In the genomic region with DNA sequence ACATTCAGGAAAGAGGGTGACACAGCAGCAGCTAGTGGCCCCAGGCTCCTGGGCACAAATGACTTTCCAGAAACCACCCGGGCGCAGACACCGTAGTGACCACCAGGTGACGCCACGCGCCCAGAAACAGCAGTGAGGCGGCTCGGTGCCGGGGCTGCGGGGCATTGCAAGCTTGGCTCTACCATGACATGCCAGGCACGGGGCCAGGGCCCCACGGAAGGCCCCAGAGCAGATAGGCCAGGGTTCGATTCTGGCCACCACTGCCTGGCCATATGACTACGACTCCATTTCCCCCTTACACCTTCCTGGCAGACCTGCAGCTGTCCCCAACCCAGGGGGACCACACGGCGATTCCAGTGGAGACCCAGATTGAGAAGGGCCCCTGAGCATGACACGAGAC, we compare ENCODE assay signal across 8 cellular contexts. TPM values are rescaled to one million over a fixed set of nuclear protein-coding genes. Genes with fewer than 3 reads are reported as not detected.
DNase-seq lines count a peak whose midpoint lies in the region; ATAC-seq and TF ChIP-seq lines count a peak whose summit lies in the region.

No MANE protein-coding gene starts in this region.

- no peaks in the 10 kb centered on the region for H3K4me1 ChIP-seq in adrenal gland (replicated peaks in 1 of 2)

- 0 to 25% (median 19%) methylated on average over 2 to 17 of the region's 17 CpGs for WGBS in adrenal gland, 4 donors

- H3K4me3 ChIP-seq in adrenal gland, result no peak overlapping the region

- ATAC-seq in left ventricle myocardium superior, result peak; percentile 66
- ATAC-seq in sciatic nerve, result peak; percentile 69
- ATAC-seq in GM19395 (IDR thresholded peaks at IDR 0.05; ENCODE audit: unreplicated experiment), result no peak

- peak; percentile 77 for DNase-seq in SIG-M5 treated with dmso at 0.1 percent for 504 hours (lab: John Stamatoyannopoulos, UW; ENCODE audit: unreplicated experiment)
- DNase-seq in SIG-M5 (lab: John Stamatoyannopoulos, UW), result no peak
- DNase-seq in NCI-H187 (lab: John Stamatoyannopoulos, UW), result peak; percentile 69 to 72
- DNase-seq in T-helper 22 cell (ENCODE audit: low read depth), result peak; percentile 49
- peak; percentile 80 to 93 (median 90) for DNase-seq in adrenal gland
- DNase-seq in left ventricle myocardium superior, result peak; percentile 92
- peak; percentile 91 for DNase-seq in sciatic nerve (ENCODE audit: low spot score)

- no peaks in the 10 kb centered on the region for H3K9me3 ChIP-seq in adrenal gland (replicated peaks in 1 of 3)

- TF ChIP-seq CTCF in adrenal gland (IDR thresholded peaks at IDR 0.05), result peak; percentile 79 to 99 (median 98)

- peaks cover 0 to 5% of the 10 kb centered on the region in 2 donors for H3K36me3 ChIP-seq in adrenal gland (replicated peaks in 1 of 2)

- no peak overlapping the region for H3K27ac ChIP-seq in adrenal gland

- H3K27me3 ChIP-seq in adrenal gland, result no peaks in the 10 kb centered on the region

- intact Hi-C loops in adrenal gland (cut with DNase I) (loop anchor here in 1 of 2 donors (2.0 kb wide), 1 partner anchor 31 kb away; no protein-coding TSS in a partner anchor), left ventricle myocardium superior (cut with micrococcal nuclease) (no loop called here), sciatic nerve (cut with DNase I) (loop anchor here (2.0 kb wide), 1 partner anchor 31 kb away; no protein-coding TSS in a partner anchor)

- TF ChIP-seq POLR2A in adrenal gland (IDR thresholded peaks at IDR 0.05), result no peak

RNA-seq across cellular contexts. Expression of a gene that starts 6.7 kb away (rescaled TPM):
- 10 to 100 TPM in 1 of 8 donors, 1 to 10 TPM in 7; 3.7 to 10.2 (median 7.6) TPM for total RNA-seq in adrenal gland
- polyA plus RNA-seq in adrenal gland, result 10 to 100 TPM in 2 of 3 donors, 1 to 10 TPM in 1; 2.3 to 55.7 (median 47.1) TPM
- total RNA-seq in left ventricle myocardium superior, result 20.0 TPM
- 116 TPM for total RNA-seq in sciatic nerve

RNA-seq across cellular contexts. Expression of a gene that starts 12.1 kb away (rescaled TPM):
- total RNA-seq in adrenal gland (10 to 100 TPM; 22.6 to 35.5 (median 27.9) TPM), left ventricle myocardium superior (72.8 TPM), sciatic nerve (8.7 TPM)
- 10 to 100 TPM; 35.3 to 51.1 (median 40.2) TPM for polyA plus RNA-seq in adrenal gland

RNA-seq across cellular contexts. Expression of a gene that starts 12.3 kb away (rescaled TPM):
- total RNA-seq in adrenal gland (100 to 1,000 TPM in 4 of 8 donors, 10 to 100 TPM in 4; 60.9 to 207 (median 91.3) TPM), left ventricle myocardium superior (31.2 TPM), sciatic nerve (35.0 TPM)
- polyA plus RNA-seq in adrenal gland, result 100 to 1,000 TPM in 2 of 3 donors, 1 to 10 TPM in 1; 5.0 to 148 (median 129) TPM

RNA-seq across cellular contexts. Expression of a gene that starts 12.3 kb away (rescaled TPM):
- total RNA-seq in adrenal gland, result 10 to 100 TPM in 4 of 8 donors, 1 to 10 TPM in 4; 3.6 to 21.4 (median 9.0) TPM
- polyA plus RNA-seq in adrenal gland, result 10 to 100 TPM in 1 of 3 donors, 1 to 10 TPM in 2; 6.1 to 15.1 (median 8.4) TPM
- 12.9 TPM for total RNA-seq in left ventricle myocardium superior
- total RNA-seq in sciatic nerve, result 7.1 TPM
